In the genomic region with DNA sequence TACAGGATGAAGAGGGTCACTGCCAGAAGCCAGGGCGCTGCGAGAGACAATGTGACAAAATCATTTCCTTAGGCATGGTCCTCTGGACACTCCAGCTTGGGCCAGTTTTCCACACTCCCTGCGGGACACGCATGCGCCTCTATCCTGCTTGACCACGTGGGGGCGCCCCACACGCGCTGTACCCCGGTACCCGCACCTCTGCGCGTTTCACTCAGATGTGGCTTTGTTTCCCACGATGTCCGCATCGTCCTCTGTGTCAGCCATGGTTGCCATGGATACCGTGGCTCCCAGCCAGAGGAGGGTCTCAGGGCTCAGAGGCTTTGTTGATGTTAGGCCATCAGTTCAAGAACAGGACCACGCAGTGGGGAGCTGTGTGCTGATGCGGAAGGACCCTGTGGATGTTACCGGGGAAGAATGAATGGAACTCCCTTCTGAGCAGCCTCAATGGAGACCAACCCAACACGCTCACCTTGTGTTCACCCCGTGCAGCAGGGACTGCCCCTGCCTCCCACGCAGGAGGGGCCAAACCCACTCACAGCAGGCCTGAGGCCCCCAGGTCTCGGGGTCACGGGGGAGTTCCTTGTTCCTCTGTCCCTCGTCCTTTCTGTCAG, we compare ENCODE assay signal across 1 cellular context.
TF ChIP-seq lines count a peak whose summit lies in the region.

No MANE protein-coding gene starts in this region.

TF ChIP-seq in Ishikawa, 13 proteins besides CTCF, POLR2A, EP300 and RAD21 (continued from another document):
- TF ChIP-seq, protein P1, sequence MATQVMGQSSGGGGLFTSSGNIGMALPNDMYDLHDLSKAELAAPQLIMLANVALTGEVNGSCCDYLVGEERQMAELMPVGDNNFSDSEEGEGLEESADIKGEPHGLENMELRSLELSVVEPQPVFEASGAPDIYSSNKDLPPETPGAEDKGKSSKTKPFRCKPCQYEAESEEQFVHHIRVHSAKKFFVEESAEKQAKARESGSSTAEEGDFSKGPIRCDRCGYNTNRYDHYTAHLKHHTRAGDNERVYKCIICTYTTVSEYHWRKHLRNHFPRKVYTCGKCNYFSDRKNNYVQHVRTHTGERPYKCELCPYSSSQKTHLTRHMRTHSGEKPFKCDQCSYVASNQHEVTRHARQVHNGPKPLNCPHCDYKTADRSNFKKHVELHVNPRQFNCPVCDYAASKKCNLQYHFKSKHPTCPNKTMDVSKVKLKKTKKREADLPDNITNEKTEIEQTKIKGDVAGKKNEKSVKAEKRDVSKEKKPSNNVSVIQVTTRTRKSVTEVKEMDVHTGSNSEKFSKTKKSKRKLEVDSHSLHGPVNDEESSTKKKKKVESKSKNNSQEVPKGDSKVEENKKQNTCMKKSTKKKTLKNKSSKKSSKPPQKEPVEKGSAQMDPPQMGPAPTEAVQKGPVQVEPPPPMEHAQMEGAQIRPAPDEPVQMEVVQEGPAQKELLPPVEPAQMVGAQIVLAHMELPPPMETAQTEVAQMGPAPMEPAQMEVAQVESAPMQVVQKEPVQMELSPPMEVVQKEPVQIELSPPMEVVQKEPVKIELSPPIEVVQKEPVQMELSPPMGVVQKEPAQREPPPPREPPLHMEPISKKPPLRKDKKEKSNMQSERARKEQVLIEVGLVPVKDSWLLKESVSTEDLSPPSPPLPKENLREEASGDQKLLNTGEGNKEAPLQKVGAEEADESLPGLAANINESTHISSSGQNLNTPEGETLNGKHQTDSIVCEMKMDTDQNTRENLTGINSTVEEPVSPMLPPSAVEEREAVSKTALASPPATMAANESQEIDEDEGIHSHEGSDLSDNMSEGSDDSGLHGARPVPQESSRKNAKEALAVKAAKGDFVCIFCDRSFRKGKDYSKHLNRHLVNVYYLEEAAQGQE (IDR thresholded peaks at IDR 0.05; ENCODE audit: low read depth) = no peak
